ENCODE assay signal across 13 cellular contexts in the genomic region with DNA sequence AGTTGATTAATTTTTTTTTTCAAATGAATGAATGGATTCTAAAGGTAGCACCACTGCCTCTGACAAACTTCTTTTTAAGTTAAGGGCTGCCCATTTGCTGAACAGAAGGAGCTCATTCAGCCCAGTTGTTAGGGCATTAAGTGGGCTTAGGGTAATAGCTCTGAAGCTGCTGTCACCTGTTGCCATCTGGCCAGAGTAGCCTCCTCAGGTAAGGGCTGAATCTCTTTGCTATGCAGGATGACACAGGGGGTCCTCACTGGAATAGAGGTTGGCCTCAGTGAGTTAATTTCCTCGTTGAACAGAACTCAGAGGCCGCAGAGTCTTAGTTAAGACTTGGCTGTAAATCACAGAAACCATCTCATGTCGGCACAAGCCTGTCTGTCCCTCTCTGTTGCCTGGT.
"Had no signal": no experiment of that assay in that cellular context is flagged by ENCODE, and none has a peak within 500 bp of the region (broad histone marks: within the 10 kb centered on the region; RNA-seq: fewer than 3 reads in every experiment).

No MANE protein-coding gene starts in this region.

- H3K27ac ChIP-seq: coronary artery, psoas muscle, suprapubic skin, upper lobe of right lung had no signal

- H3K9me3 ChIP-seq: psoas muscle, suprapubic skin, upper lobe of right lung had no signal

- H3K27me3 Mint-ChIP-seq: activated CD4-positive, alpha-beta memory T cell treated with anti-CD3 and anti-CD28 coated beads, Interleukin-2, amount 10 ng/mL, durations not matched to agents 7 days and 5 days; activated T-cell treated with anti-CD3 and anti-CD28 coated beads, Interleukin-2, amount 50 U/mL, for 24 hours; central memory CD8-positive, alpha-beta T cell; stimulated activated naive CD8-positive, alpha-beta T cell treated with anti-CD3 and anti-CD28 coated beads, Interleukin-15, Interleukin-2, amounts not matched to agents 100 ng/mL and 50 ng/mL, for 24 hours had no signal

- H3K27me3 ChIP-seq: suprapubic skin, upper lobe of right lung had no signal

- DNase-seq: activated CD4-positive, alpha-beta memory T cell treated with anti-CD3 and anti-CD28 coated beads, Interleukin-2, amount 10 ng/mL, durations not matched to agents 7 days and 5 days; activated CD4-positive, alpha-beta T cell treated with anti-CD3 and anti-CD28 coated beads for 1 hour; activated gamma-delta T cell; activated T-cell treated with anti-CD3 and anti-CD28 coated beads, Interleukin-2, amount 50 U/mL, for 24 hours; hippocampal formation; psoas muscle; T1000; upper lobe of right lung had no signal

- H3K27ac Mint-ChIP-seq: activated CD4-positive, alpha-beta memory T cell treated with anti-CD3 and anti-CD28 coated beads, Interleukin-2, amount 10 ng/mL, durations not matched to agents 7 days and 5 days; activated T-cell treated with anti-CD3 and anti-CD28 coated beads, Interleukin-2, amount 50 U/mL, for 24 hours had no signal

- H3K36me3 ChIP-seq: suprapubic skin, upper lobe of right lung had no signal

- H3K9me3 Mint-ChIP-seq: activated CD4-positive, alpha-beta memory T cell treated with anti-CD3 and anti-CD28 coated beads, Interleukin-2, amount 10 ng/mL, durations not matched to agents 7 days and 5 days; activated naive CD4-positive, alpha-beta T cell treated with anti-CD3 and anti-CD28 coated beads, Interleukin-2, amount 50 U/mL, for 72 hours; activated T-cell treated with anti-CD3 and anti-CD28 coated beads, Interleukin-2, amount 50 U/mL, for 24 hours; central memory CD8-positive, alpha-beta T cell; stimulated activated naive CD8-positive, alpha-beta T cell treated with anti-CD3 and anti-CD28 coated beads, Interleukin-15, Interleukin-2, amounts not matched to agents 100 ng/mL and 50 ng/mL, for 24 hours had no signal

- H3K4me3 Mint-ChIP-seq: activated CD4-positive, alpha-beta memory T cell treated with anti-CD3 and anti-CD28 coated beads, Interleukin-2, amount 10 ng/mL, durations not matched to agents 7 days and 5 days; activated T-cell treated with anti-CD3 and anti-CD28 coated beads, Interleukin-2, amount 50 U/mL, for 24 hours; central memory CD8-positive, alpha-beta T cell; stimulated activated naive CD8-positive, alpha-beta T cell treated with anti-CD3 and anti-CD28 coated beads, Interleukin-15, Interleukin-2, amounts not matched to agents 100 ng/mL and 50 ng/mL, for 24 hours had no signal

- H3K4me3 ChIP-seq: coronary artery, psoas muscle, suprapubic skin, upper lobe of right lung had no signal
